In genomic region chr16:69089091-69089912, GRCh38 we compare ENCODE assay signal across 1 cellular context.
TF ChIP-seq lines count a peak whose summit lies in the region.

No MANE protein-coding gene starts in this region.

TF ChIP-seq in HepG2, 621 proteins besides CTCF, POLR2A, EP300 and RAD21 (continued from another document and continues in another):
- TF ChIP-seq AHDC1 (CRISPR knock-in tag; IDR thresholded peaks at IDR 0.05; ENCODE audit: borderline replicate concordance) (no peak), UBTF (CRISPR knock-in tag; IDR thresholded peaks at IDR 0.05) (peak; percentile 75), RNF219 (CRISPR knock-in tag; IDR thresholded peaks at IDR 0.05) (no peak), ZBTB14 (CRISPR knock-in tag; IDR thresholded peaks at IDR 0.05) (no peak; the same call in 1 of the 2 replicates), PRMT3 (CRISPR knock-in tag; IDR thresholded peaks at IDR 0.05; ENCODE audit: borderline replicate concordance, low read depth) (no peak), IRF9 (CRISPR knock-in tag; IDR thresholded peaks at IDR 0.05; ENCODE audit: borderline replicate concordance) (peak; percentile 73; the same call in 1 of the 2 replicates), SRY (CRISPR knock-in tag; IDR thresholded peaks at IDR 0.05) (peak; percentile 26; the same call in 1 of the 2 replicates), ZNF20 (CRISPR knock-in tag; IDR thresholded peaks at IDR 0.05) (no peak), ATAD3A (CRISPR knock-in tag; IDR thresholded peaks at IDR 0.05) (no peak), ZNF432 (CRISPR knock-in tag; IDR thresholded peaks at IDR 0.05; ENCODE audit: borderline replicate concordance) (no peak), ZNF788 (CRISPR knock-in tag; IDR thresholded peaks at IDR 0.05; ENCODE audit: borderline replicate concordance) (peak; percentile 39; the same call in 1 of the 2 replicates), ZFP37 (CRISPR knock-in tag; IDR thresholded peaks at IDR 0.05; ENCODE audit: borderline replicate concordance) (no peak), SNAPC4 (CRISPR knock-in tag; IDR thresholded peaks at IDR 0.05) (no peak), ZFP62 (CRISPR knock-in tag; IDR thresholded peaks at IDR 0.05) (no peak), ZNF143 (CRISPR knock-in tag; IDR thresholded peaks at IDR 0.05) (no peak), ZNF614 (CRISPR knock-in tag; IDR thresholded peaks at IDR 0.05; ENCODE audit: borderline replicate concordance) (no peak), TBX3 (IDR thresholded peaks at IDR 0.05; ENCODE audit: borderline replicate concordance) (no peak), ZNF138 (CRISPR knock-in tag; IDR thresholded peaks at IDR 0.05; ENCODE audit: low read depth) (no peak), ZNF607 (CRISPR knock-in tag; IDR thresholded peaks at IDR 0.05; ENCODE audit: borderline replicate concordance) (no peak), ZNF468 (CRISPR knock-in tag; IDR thresholded peaks at IDR 0.05) (no peak), ZNF331 (CRISPR knock-in tag; IDR thresholded peaks at IDR 0.05) (peak; percentile 42; the same call in 1 of the 2 replicates), SNAPC5 (CRISPR knock-in tag; IDR thresholded peaks at IDR 0.05; ENCODE audit: borderline replicate concordance) (0 out of 2 replicates have a peak, but pooled peaks have one; percentile 57), ZFYVE20 (CRISPR knock-in tag; IDR thresholded peaks at IDR 0.05; ENCODE audit: borderline replicate concordance, low read depth) (no peak), HMG20B (CRISPR knock-in tag; conservative IDR thresholded peaks at IDR 0.05) (no peak; the same call in 1 of the 2 replicates), ZC3H13 (CRISPR knock-in tag; IDR thresholded peaks at IDR 0.05) (no peak; the same call in 1 of the 2 replicates), ZSCAN5A (CRISPR knock-in tag; IDR thresholded peaks at IDR 0.05; ENCODE audit: borderline replicate concordance) (no peak), ZNF460 (CRISPR knock-in tag; IDR thresholded peaks at IDR 0.05; ENCODE audit: borderline replicate concordance) (no peak), DPF2 (CRISPR knock-in tag; IDR thresholded peaks at IDR 0.05; ENCODE audit: borderline replicate concordance, low read depth) (no peak), ZFY (CRISPR knock-in tag; IDR thresholded peaks at IDR 0.05) (peak; percentile 73), BRD4 (CRISPR knock-in tag; IDR thresholded peaks at IDR 0.05) (0 out of 2 replicates have a peak, but pooled peaks have one; percentile 33), FOXP4 (CRISPR knock-in tag; IDR thresholded peaks at IDR 0.05) (0 out of 2 replicates have a peak, but pooled peaks have one; percentile 24), KAT2B (IDR thresholded peaks at IDR 0.05; ENCODE audit: borderline replicate concordance, low read depth, low read length) (no peak), E2F1 (CRISPR knock-in tag; IDR thresholded peaks at IDR 0.05) (no peak), NR1H2 (CRISPR knock-in tag; IDR thresholded peaks at IDR 0.05; ENCODE audit: borderline replicate concordance, low read depth) (0 out of 2 replicates have a peak, but pooled peaks have one; percentile 9)
